Comparison of ENCODE assay signal across 19 cellular contexts in the genomic region with DNA sequence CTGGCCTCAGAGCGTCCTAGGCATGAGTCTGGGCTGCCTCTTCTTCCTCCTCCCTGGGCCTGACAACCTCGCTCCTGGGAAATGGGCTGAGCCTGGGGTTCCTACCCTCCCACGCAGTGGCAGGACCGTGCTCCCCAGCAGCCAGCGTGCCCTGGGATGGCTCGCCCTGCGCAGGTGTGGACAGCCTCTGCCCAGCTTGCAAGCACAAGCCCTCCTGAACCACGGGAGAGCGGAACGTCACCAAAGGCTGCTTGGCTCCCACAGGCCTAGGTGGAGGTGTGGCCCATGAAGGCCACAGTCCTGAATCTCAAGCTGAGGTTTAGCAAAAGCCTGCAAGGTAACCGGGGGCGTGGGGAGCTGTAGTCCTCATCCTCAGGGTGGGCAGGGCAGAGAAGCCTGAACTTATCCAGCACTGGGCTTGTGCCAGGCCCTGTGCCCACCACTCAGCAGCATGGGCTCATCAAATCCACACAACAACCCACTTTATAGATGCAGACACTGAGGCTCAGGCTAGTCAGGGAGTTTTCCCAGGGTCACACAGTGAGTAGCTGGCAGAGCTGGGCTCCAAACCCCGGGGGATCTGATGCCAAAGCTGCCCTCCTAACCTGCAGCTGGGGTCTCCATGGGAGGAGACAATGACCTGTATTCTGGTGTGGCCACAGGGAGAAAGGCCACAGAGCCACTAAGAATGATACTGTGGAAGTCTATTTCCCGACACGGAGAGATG.
"Had no signal": no experiment of that assay in that cellular context is flagged by ENCODE, and none has a peak within 500 bp of the region (broad histone marks: within the 10 kb centered on the region; RNA-seq: fewer than 3 reads in every experiment).

No MANE protein-coding gene starts in this region.

- ATAC-seq: gastroesophageal sphincter; heart left ventricle; left lung; naive thymus-derived CD4-positive, alpha-beta T cell had no signal

- H3K9me3 Mint-ChIP-seq: activated CD4-positive, alpha-beta memory T cell treated with anti-CD3 and anti-CD28 coated beads for 36 hours; activated naive CD8-positive, alpha-beta T cell treated with anti-CD3 and anti-CD28 coated beads, Interleukin-2, amount 10 ng/mL, durations not matched to agents 7 days and 5 days; activated T-helper 2 cell treated with anti-CD3 and anti-CD28 coated beads, Interferon-gamma antibody, Interleukin-2, Interleukin-4, amounts not matched to agents 10 μg/mL and 5 μg/mL and 100 μg/mL, durations not matched to agents 14 hours and 24 hours and 36 hours; stimulated activated naive CD8-positive, alpha-beta T cell treated with anti-CD3 and anti-CD28 coated beads, Interleukin-15, Interleukin-2, amounts not matched to agents 100 ng/mL and 50 ng/mL, for 24 hours; T-helper 2 cell treated with Interferon-gamma antibody and Interleukin-4, amounts not matched to agents 5 μg/mL and 100 μg/mL, for 36 hours had no signal

- H3K4me1 ChIP-seq: heart left ventricle, left lung, tibial nerve had no signal

- H3K27ac Mint-ChIP-seq: activated CD4-positive, alpha-beta memory T cell treated with anti-CD3 and anti-CD28 coated beads for 36 hours; activated naive CD8-positive, alpha-beta T cell treated with anti-CD3 and anti-CD28 coated beads, Interleukin-2, amount 10 ng/mL, durations not matched to agents 7 days and 5 days; activated T-helper 2 cell treated with anti-CD3 and anti-CD28 coated beads, Interferon-gamma antibody, Interleukin-2, Interleukin-4, amounts not matched to agents 10 μg/mL and 5 μg/mL and 100 μg/mL, durations not matched to agents 14 hours and 24 hours and 36 hours; stimulated activated naive CD8-positive, alpha-beta T cell treated with anti-CD3 and anti-CD28 coated beads, Interleukin-15, Interleukin-2, amounts not matched to agents 100 ng/mL and 50 ng/mL, for 24 hours had no signal

- DNase-seq: activated CD4-positive, alpha-beta memory T cell treated with anti-CD3 and anti-CD28 coated beads for 36 hours; activated naive CD4-positive, alpha-beta T cell treated with Interleukin-2 at 50 U/mL for 16 hours; activated naive CD8-positive, alpha-beta T cell treated with anti-CD3 and anti-CD28 coated beads, Interleukin-2, amount 10 ng/mL, durations not matched to agents 7 days and 5 days; activated T-cell treated with anti-CD3 and anti-CD28 coated beads for 4 hours; mesendoderm; naive thymus-derived CD4-positive, alpha-beta T cell; stimulated activated CD4-positive, alpha-beta T cell treated with anti-CD3 and anti-CD28 coated beads, Interleukin-12 subunit alpha, Interleukin-12 subunit beta, amount 100 ng/mL, for 4 hours; stimulated activated CD4-positive, alpha-beta T cell treated with anti-CD3 and anti-CD28 coated beads, Interleukin-1b, Interleukin-23, amount 100 ng/mL, for 48 hours; uterus had no signal

- H3K27me3 Mint-ChIP-seq: activated CD4-positive, alpha-beta memory T cell treated with anti-CD3 and anti-CD28 coated beads for 36 hours; brain; stimulated activated naive CD8-positive, alpha-beta T cell treated with anti-CD3 and anti-CD28 coated beads, Interleukin-15, Interleukin-2, amounts not matched to agents 100 ng/mL and 50 ng/mL, for 24 hours had no signal

- H3K27ac ChIP-seq: coronary artery, gastroesophageal sphincter, heart left ventricle, left lung, tibial nerve, uterus had no signal

- H3K27me3 ChIP-seq: esophagus muscularis mucosa, gastroesophageal sphincter, heart left ventricle, tibial nerve, uterus had no signal

- H3K4me3 Mint-ChIP-seq: activated CD4-positive, alpha-beta memory T cell treated with anti-CD3 and anti-CD28 coated beads for 36 hours; activated naive CD8-positive, alpha-beta T cell treated with anti-CD3 and anti-CD28 coated beads, Interleukin-2, amount 10 ng/mL, durations not matched to agents 7 days and 5 days; brain; naive thymus-derived CD4-positive, alpha-beta T cell; stimulated activated naive CD8-positive, alpha-beta T cell treated with anti-CD3 and anti-CD28 coated beads, Interleukin-15, Interleukin-2, amounts not matched to agents 100 ng/mL and 50 ng/mL, for 24 hours; T-helper 2 cell treated with Interferon-gamma antibody and Interleukin-4, amounts not matched to agents 5 μg/mL and 100 μg/mL, for 36 hours had no signal

- H3K36me3 Mint-ChIP-seq: activated CD4-positive, alpha-beta memory T cell treated with anti-CD3 and anti-CD28 coated beads for 36 hours; activated naive CD8-positive, alpha-beta T cell treated with anti-CD3 and anti-CD28 coated beads, Interleukin-2, amount 10 ng/mL, durations not matched to agents 7 days and 5 days; brain; naive thymus-derived CD4-positive, alpha-beta T cell had no signal

- H3K4me3 ChIP-seq: coronary artery, esophagus muscularis mucosa, gastroesophageal sphincter, heart left ventricle, left lung, tibial nerve, uterus had no signal

- H3K9me3 ChIP-seq: esophagus muscularis mucosa, gastroesophageal sphincter, heart left ventricle, left lung, tibial nerve, uterus had no signal

- H3K36me3 ChIP-seq: esophagus muscularis mucosa, gastroesophageal sphincter, heart left ventricle, left lung, tibial nerve, uterus had no signal
